13 cellular contexts compared by ENCODE assay signal in genomic region chr9:137666505-137666809, GRCh38.
DNase-seq lines count a peak whose midpoint lies in the region; TF ChIP-seq lines count a peak whose summit lies in the region.
"Had no signal": no experiment of that assay in that cellular context is flagged by ENCODE, and none has a peak within 500 bp of the region (broad histone marks: within the 10 kb centered on the region; RNA-seq: fewer than 3 reads in every experiment).

No MANE protein-coding gene starts in this region.

- H3K4me3 ChIP-seq in OCI-LY1 (ENCODE audit: low read depth, low read length, poor library complexity, severe bottlenecking) = peak overlapping the region; percentile 40
- H3K4me3 ChIP-seq: colonic mucosa had no signal

- H3K4me2 ChIP-seq in OCI-LY1 (ENCODE audit: low read length) = peak overlapping the region; percentile 63
- H3K4me2 ChIP-seq: KMS-11 had no signal

- no peaks in the 10 kb centered on the region for H3F3A ChIP-seq in OCI-LY1 (ENCODE audit: insufficient read depth, low read length)

- no peaks in the 10 kb centered on the region for H4K20me1 ChIP-seq in OCI-LY1 (ENCODE audit: insufficient read depth, low read length)

- H3K27ac ChIP-seq in OCI-LY1 (ENCODE audit: low read depth, low read length, poor library complexity, severe bottlenecking) = peak overlapping the region; percentile 99
- H3K27ac ChIP-seq: colonic mucosa, KMS-11 had no signal

- H3K79me2 ChIP-seq in OCI-LY1 (ENCODE audit: insufficient read depth, low read length) = peaks cover 16% of the 10 kb centered on the region

- peaks cover 56% of the 10 kb centered on the region for H3K4me1 ChIP-seq in ES-I3 (ENCODE audit: insufficient read depth, low read length)
- peaks cover 86% of the 10 kb centered on the region for H3K4me1 ChIP-seq in OCI-LY1 (ENCODE audit: insufficient read depth, low read length, severe bottlenecking)
- H3K4me1 ChIP-seq: Caco-2 had no signal

- no peaks in the 10 kb centered on the region for H3K9me3 ChIP-seq in ES-I3 (ENCODE audit: control insufficient read depth, insufficient read depth, low read length)
- H3K9me3 ChIP-seq in OCI-LY1 (ENCODE audit: low read length) = no peaks in the 10 kb centered on the region
- H3K9me3 ChIP-seq: Caco-2, colonic mucosa had no signal

- H3K9ac ChIP-seq in ES-I3 (ENCODE audit: low read depth, low read length) (peak overlapping the region; percentile 8; the same call in 1 of the 2 replicates), OCI-LY1 (ENCODE audit: low read length) (peak overlapping the region; percentile 49)
- H3K9ac ChIP-seq: KMS-11 had no signal

- H3K27me3 ChIP-seq in OCI-LY1 (ENCODE audit: insufficient read depth, low read length) = no peaks in the 10 kb centered on the region
- H3K27me3 ChIP-seq: colonic mucosa had no signal

- TF ChIP-seq CTCF in OCI-LY1 (IDR thresholded peaks at IDR 0.05; ENCODE audit: low read length) = no peak

- peak; percentile 33 for DNase-seq in globus pallidus (ENCODE audit: low spot score)
- DNase-seq in pons (ENCODE audit: low spot score) = peak; percentile 28
- no peak for DNase-seq in AG08396 (ENCODE audit: low spot score)
- no peak for DNase-seq in LoVo (ENCODE audit: low spot score)
- no peak for DNase-seq in HCEC 1CT
- DNase-seq: activated CD4-positive, CD25-positive, alpha-beta regulatory T cell; activated CD8-positive, alpha-beta memory T cell treated with anti-CD3 and anti-CD28 coated beads, Interleukin-2, amount 50 U/mL, for 4 hours; Caco-2; colonic mucosa; NCI-H1930 had no signal

- H2AFZ ChIP-seq in OCI-LY1 (ENCODE audit: low read length) = no peak overlapping the region

- no peaks in the 10 kb centered on the region for H3K36me3 ChIP-seq in ES-I3 (ENCODE audit: insufficient read depth, low read length)
- peaks cover 17% of the 10 kb centered on the region for H3K36me3 ChIP-seq in OCI-LY1 (ENCODE audit: insufficient read depth, low read length)
- H3K36me3 ChIP-seq: colonic mucosa had no signal

- H3K9me2 ChIP-seq in OCI-LY1 (ENCODE audit: low read depth, low read length) = no peaks in the 10 kb centered on the region

Comparison
In these comparisons a context has a peak if more than half of its experiments do, and no peak if none do; other contexts are left out.
1. DNase-seq: peak in globus pallidus (single experiment) and pons (single experiment); none in AG08396 (single experiment), LoVo (single experiment) and HCEC 1CT (single experiment).